Comparison of ENCODE assay signal across 18 cellular contexts in genomic region chrX:39550795-39551361, GRCh38.
DNase-seq lines count a peak whose midpoint lies in the region; ATAC-seq lines count a peak whose summit lies in the region.
"Had no signal": no experiment of that assay in that cellular context is flagged by ENCODE, and none has a peak within 500 bp of the region (broad histone marks: within the 10 kb centered on the region; RNA-seq: fewer than 3 reads in every experiment).

No MANE protein-coding gene starts in this region.

- intact Hi-C loops in left ventricle myocardium superior (cut with micrococcal nuclease), result no loop called here

- ATAC-seq in GM18907 (IDR thresholded peaks at IDR 0.05; ENCODE audit: unreplicated experiment) (peak; percentile 56), left ventricle myocardium superior (no peak), HG03460 (IDR thresholded peaks at IDR 0.05; ENCODE audit: unreplicated experiment) (no peak)
- ATAC-seq: body of pancreas, heart right ventricle, T-cell had no signal

- DNase-seq in ELF-1 (ENCODE audit: low read depth, low spot score), result peak; percentile 57
- peak; percentile 12 for DNase-seq in OCI-M2 (lab: John Stamatoyannopoulos, UW; ENCODE audit: unreplicated experiment)
- peak; percentile 89 for DNase-seq in kidney tubule cell (ENCODE audit: low spot score)
- DNase-seq in left ventricle myocardium superior, result no peak
- DNase-seq in NCI-H1092 (lab: John Stamatoyannopoulos, UW), result no peak
- DNase-seq: body of pancreas; COR-L47; heart right ventricle; MV-4-11; NCI-H187; PC-9; SIG-M5; stimulated activated CD4-positive, alpha-beta T cell treated with anti-CD3 and anti-CD28 coated beads, Interleukin-2, amount 100 ng/mL, for 48 hours; stomach; T-cell; transverse colon had no signal

Comparison
In these comparisons a context has a peak if more than half of its experiments do, and no peak if none do; other contexts are left out.
1. DNase-seq: peak in ELF-1 (single experiment), OCI-M2 (single experiment) and kidney tubule cell (single experiment); none in left ventricle myocardium superior (single experiment) and NCI-H1092 (single experiment).